Comparison of ENCODE assay signal across 28 cellular contexts in the genomic region with DNA sequence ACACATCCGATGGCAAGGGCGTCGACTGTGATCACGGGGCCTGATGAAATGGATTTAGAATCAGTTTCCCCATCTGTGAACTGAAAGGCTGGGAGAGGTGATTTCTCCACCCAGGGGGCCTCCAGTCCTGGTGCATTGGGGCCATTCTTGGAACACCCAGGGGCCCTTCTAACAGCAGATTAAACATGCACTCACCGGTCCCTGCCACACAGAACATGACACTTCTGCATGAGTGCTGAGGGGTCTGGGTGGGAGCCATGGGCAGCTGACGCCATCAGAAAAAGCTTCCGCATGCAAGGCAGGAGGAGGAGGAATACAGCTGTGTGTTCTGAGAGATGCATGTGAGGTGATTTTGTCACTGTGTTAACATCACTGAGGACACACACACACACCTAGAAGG. TPM values are rescaled to one million over a fixed set of nuclear protein-coding genes. Genes with fewer than 3 reads are reported as not detected.
"Had no signal": no experiment of that assay in that cellular context is flagged by ENCODE, and none has a peak within 500 bp of the region (broad histone marks: within the 10 kb centered on the region; RNA-seq: fewer than 3 reads in every experiment).

No MANE protein-coding gene starts in this region.

- H3K27ac ChIP-seq: breast epithelium, RWPE1, SJSA1 had no signal

- H3K4me3 ChIP-seq: breast epithelium, SJSA1 had no signal

- ATAC-seq: activated CD4-positive, CD25-positive, alpha-beta regulatory T cell treated with anti-CD3 and anti-CD28 coated beads, Interleukin-2, amount 50 U/mL, for 24 hours; activated CD8-positive, alpha-beta T cell treated with anti-CD3 and anti-CD28 coated beads for 36 hours; activated T-cell treated with anti-CD3 and anti-CD28 coated beads, Interleukin-2, amount 50 U/mL, for 72 hours; Panc1; SK-N-SH treated with all-trans-retinoic acid at 6 μM for 48 hours had no signal

- DNase-seq: activated CD4-positive, alpha-beta T cell treated with anti-CD3 and anti-CD28 coated beads for 4 hours; activated CD8-positive, alpha-beta memory T cell treated with anti-CD3 and anti-CD28 coated beads, Interleukin-2, amount 50 U/mL, for 4 hours; activated CD8-positive, alpha-beta T cell treated with anti-CD3 and anti-CD28 coated beads for 36 hours; activated gamma-delta T cell treated with Interleukin-2 at 50 U/mL for 16 hours; activated naive CD4-positive, alpha-beta T cell treated with anti-CD3 and anti-CD28 coated beads, Interleukin-2, amount 50 U/mL, for 16 hours; activated T-cell treated with anti-CD3 and anti-CD28 coated beads, Interleukin-2, amount 50 U/mL, for 72 hours; caudate nucleus; KG1; NCI-H1048; NCI-H1417; NCI-H1930; NCI-H2171; NCI-H2227 treated with DMSO at 0.1 percent for 48 hours; NCI-H446 treated with DMSO at 0.1 percent for 48 hours; NCI-H524 treated with DMSO at 0.1 percent for 48 hours; NCI-H774; NK-92 treated with Interleukin-12 subunit alpha and Interleukin-12 subunit beta, amount 100 ng/mL, for 24 hours; OCI-M1; Right ventricle myocardium superior; SW 1271 had no signal

- H3K9me3 ChIP-seq: breast epithelium, SJSA1 had no signal

- H3K4me1 ChIP-seq: breast epithelium, SJSA1 had no signal

- H3K36me3 ChIP-seq: breast epithelium, SJSA1 had no signal

RNA-seq across cellular contexts. Expression of a gene that starts 26.8 kb away (rescaled TPM):
- total RNA-seq: activated T-helper 2 cell treated with anti-CD3 and anti-CD28 coated beads, Interferon-gamma antibody, Interleukin-2, Interleukin-4, amounts not matched to agents 10 μg/mL and 5 μg/mL and 100 μg/mL, durations not matched to agents 14 hours and 24 hours and 36 hours; T-helper 1 cell treated with Interleukin-12 subunit alpha and Interleukin-12 subunit beta and Interleukin-4 antibody, amounts not matched to agents 30 ng/mL and 1 ng/mL, for 36 hours had no signal
